16 cellular contexts compared by ENCODE assay signal in the genomic region with DNA sequence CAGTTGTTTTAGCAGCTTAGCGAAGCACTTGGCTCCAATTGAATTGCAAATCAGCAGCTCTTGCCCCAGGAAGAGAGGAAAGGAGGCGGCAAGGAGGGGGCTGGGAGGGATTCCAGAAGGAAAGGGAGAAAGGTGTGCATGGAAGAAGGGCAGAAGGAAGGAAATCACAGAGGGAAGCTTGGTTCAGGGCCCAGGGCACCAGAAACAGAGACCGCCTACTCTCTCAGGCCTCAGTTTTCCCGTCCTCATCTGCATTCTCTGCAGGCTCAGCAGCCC. TPM values are rescaled to one million over a fixed set of nuclear protein-coding genes. Genes with fewer than 3 reads are reported as not detected.
"Had no signal": no experiment of that assay in that cellular context is flagged by ENCODE, and none has a peak within 500 bp of the region (broad histone marks: within the 10 kb centered on the region; RNA-seq: fewer than 3 reads in every experiment).

No MANE protein-coding gene starts in this region.

- H3K9me3 ChIP-seq: lower lobe of right lung, pancreas, stomach, testis, upper lobe of right lung had no signal

- H3K4me3 Mint-ChIP-seq: activated CD4-positive, alpha-beta memory T cell treated with anti-CD3 and anti-CD28 coated beads for 36 hours; activated CD4-positive, alpha-beta T cell treated with anti-CD3 and anti-CD28 coated beads for 36 hours; activated CD8-positive, alpha-beta memory T cell treated with anti-CD3 and anti-CD28 coated beads, Interleukin-2, amount 10 ng/mL, durations not matched to agents 7 days and 5 days; activated naive CD4-positive, alpha-beta T cell treated with anti-CD3 and anti-CD28 coated beads for 36 hours; activated naive CD8-positive, alpha-beta T cell treated with anti-CD3 and anti-CD28 coated beads, Interleukin-2, amount 50 U/mL, for 24 hours had no signal

- H3K4me1 Mint-ChIP-seq: activated CD8-positive, alpha-beta memory T cell treated with anti-CD3 and anti-CD28 coated beads, Interleukin-2, amount 10 ng/mL, durations not matched to agents 7 days and 5 days; activated naive CD8-positive, alpha-beta T cell treated with anti-CD3 and anti-CD28 coated beads, Interleukin-2, amount 50 U/mL, for 24 hours had no signal

- H2AFZ ChIP-seq: hepatocyte had no signal

- H3K4me1 ChIP-seq: lower lobe of right lung, pancreas, stomach, testis, upper lobe of right lung had no signal

- H3K36me3 Mint-ChIP-seq: activated CD4-positive, alpha-beta memory T cell treated with anti-CD3 and anti-CD28 coated beads for 36 hours; activated CD8-positive, alpha-beta memory T cell treated with anti-CD3 and anti-CD28 coated beads, Interleukin-2, amount 10 ng/mL, durations not matched to agents 7 days and 5 days had no signal

- H3K27me3 ChIP-seq: testis had no signal

- H3K27ac Mint-ChIP-seq: activated CD4-positive, alpha-beta memory T cell treated with anti-CD3 and anti-CD28 coated beads for 36 hours; activated CD4-positive, alpha-beta T cell treated with anti-CD3 and anti-CD28 coated beads for 36 hours; activated CD8-positive, alpha-beta memory T cell treated with anti-CD3 and anti-CD28 coated beads, Interleukin-2, amount 10 ng/mL, durations not matched to agents 7 days and 5 days; activated naive CD4-positive, alpha-beta T cell treated with anti-CD3 and anti-CD28 coated beads for 36 hours; activated naive CD8-positive, alpha-beta T cell treated with anti-CD3 and anti-CD28 coated beads, Interleukin-2, amount 50 U/mL, for 24 hours; activated T-helper 2 cell treated with anti-CD3 and anti-CD28 coated beads, Interferon-gamma antibody, Interleukin-2, Interleukin-4, amounts not matched to agents 10 μg/mL and 5 μg/mL and 100 μg/mL, durations not matched to agents 14 hours and 24 hours and 36 hours had no signal

- H3K9me3 Mint-ChIP-seq: activated CD4-positive, alpha-beta memory T cell treated with anti-CD3 and anti-CD28 coated beads for 36 hours; activated naive CD4-positive, alpha-beta T cell treated with anti-CD3 and anti-CD28 coated beads for 36 hours; activated naive CD8-positive, alpha-beta T cell treated with anti-CD3 and anti-CD28 coated beads, Interleukin-2, amount 50 U/mL, for 24 hours; activated T-helper 2 cell treated with anti-CD3 and anti-CD28 coated beads, Interferon-gamma antibody, Interleukin-2, Interleukin-4, amounts not matched to agents 10 μg/mL and 5 μg/mL and 100 μg/mL, durations not matched to agents 14 hours and 24 hours and 36 hours had no signal

- DNase-seq: aorta; lower lobe of right lung; stimulated activated CD4-positive, alpha-beta T cell treated with anti-CD3 and anti-CD28 coated beads, Interleukin-1b, Interleukin-23, amount 100 ng/mL, for 48 hours; stomach; upper lobe of right lung had no signal

- ATAC-seq: activated CD4-positive, alpha-beta T cell treated with anti-CD3 and anti-CD28 coated beads for 36 hours; activated naive CD8-positive, alpha-beta T cell treated with anti-CD3 and anti-CD28 coated beads, Interleukin-2, amount 50 U/mL, for 24 hours had no signal

- H3K27ac ChIP-seq: hepatocyte, lower lobe of right lung, pancreas, stomach, testis, upper lobe of right lung had no signal

- H3K4me3 ChIP-seq: hepatocyte, lower lobe of right lung, pancreas, stomach, testis, upper lobe of right lung had no signal

- H3K4me2 ChIP-seq: hepatocyte had no signal

- H3K79me2 ChIP-seq: hepatocyte had no signal

- H3K36me3 ChIP-seq: lower lobe of right lung, pancreas, stomach, upper lobe of right lung had no signal

RNA-seq across cellular contexts. Expression of a gene that starts 13.9 kb away (rescaled TPM):
- total RNA-seq: activated CD8-positive, alpha-beta memory T cell treated with anti-CD3 and anti-CD28 coated beads, Interleukin-2, amount 10 ng/mL, durations not matched to agents 7 days and 5 days; activated T-helper 2 cell treated with anti-CD3 and anti-CD28 coated beads, Interferon-gamma antibody, Interleukin-2, Interleukin-4, amounts not matched to agents 10 μg/mL and 5 μg/mL and 100 μg/mL, durations not matched to agents 14 hours and 24 hours and 36 hours; aorta; bronchial epithelial cell; left colon; lower lobe of right lung had no signal
- polyA plus RNA-seq: aorta, hepatocyte, stomach had no signal
